Comparison of ENCODE assay signal across 9 cellular contexts in the genomic region with DNA sequence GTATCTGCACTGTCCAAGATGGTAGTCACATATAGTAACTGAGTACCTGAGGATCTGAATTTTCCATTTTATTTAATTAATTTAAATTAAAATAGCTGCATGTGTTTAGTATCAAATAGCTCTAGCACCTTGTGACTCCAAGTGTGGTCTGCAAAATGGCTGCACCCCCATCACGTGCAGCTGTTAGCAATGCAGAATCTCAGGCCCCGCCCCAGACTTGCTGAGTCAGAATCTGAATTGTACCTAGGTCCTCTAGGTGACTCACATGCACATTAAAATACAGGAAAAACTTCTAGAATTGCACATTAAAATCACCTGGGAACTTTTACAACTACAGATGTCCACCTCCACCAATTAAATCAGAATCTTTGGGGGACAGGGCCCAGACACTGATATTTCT. TPM values are rescaled to one million over a fixed set of nuclear protein-coding genes. Genes with fewer than 3 reads are reported as not detected.
A peak's percentile ranks its signal among the peaks of the same experiment; 100 is the strongest.
DNase-seq lines count a peak whose midpoint lies in the region; ATAC-seq and TF ChIP-seq lines count a peak whose summit lies in the region.
"Had no signal": no experiment of that assay in that cellular context is flagged by ENCODE, and none has a peak within 500 bp of the region (broad histone marks: within the 10 kb centered on the region; RNA-seq: fewer than 3 reads in every experiment).

No MANE protein-coding gene starts in this region.

- no peaks in the 10 kb centered on the region for H3K79me2 ChIP-seq in osteoblast (ENCODE audit: insufficient read depth, low read length)

- peaks cover 1% of the 10 kb centered on the region for H3K36me3 ChIP-seq in osteoblast (ENCODE audit: insufficient read depth, low read length)
- no peaks in the 10 kb centered on the region for H3K36me3 ChIP-seq in effector memory CD4-positive, alpha-beta T cell (ENCODE audit: control insufficient read depth, insufficient read depth, low read length)

- TF ChIP-seq CTCF in Calu3 (IDR thresholded peaks at IDR 0.05; ENCODE audit: unreplicated experiment) (no peak), osteoblast (IDR thresholded peaks at IDR 0.05; ENCODE audit: extremely low read depth, low read depth, low read length) (no peak)

- no peaks in the 10 kb centered on the region for H4K20me1 ChIP-seq in osteoblast (ENCODE audit: insufficient read depth, low read length)

- CTCF ChIA-PET in Calu3 (lab: Charles Lee), result interaction anchor here (1.3 kb wide), 1 partner anchor 61 kb away, joined by 3 read pairs; no protein-coding TSS in a partner anchor

- peak overlapping the region; percentile 96 for H3K27ac Mint-ChIP-seq in Calu3 (ENCODE audit: unreplicated experiment)
- H3K27ac Mint-ChIP-seq: progenitor cell of endocrine pancreas had no signal

- no peaks in the 10 kb centered on the region for H3K9me3 Mint-ChIP-seq in Calu3 (ENCODE audit: low read depth, unreplicated experiment)

- H3K27ac ChIP-seq in osteoblast (ENCODE audit: low read depth, low read length), result peak overlapping the region; percentile 85
- H3K27ac ChIP-seq in effector memory CD4-positive, alpha-beta T cell (ENCODE audit: insufficient read depth, low read length, poor library complexity, severe bottlenecking), result no peak overlapping the region

- BruUV-seq in Calu3 (replicated peaks; lab: Mats Ljungman, UMichigan), result no TSS peak

- no peak for ATAC-seq in HG02973 (IDR thresholded peaks at IDR 0.05; ENCODE audit: unreplicated experiment)

- no peak overlapping the region for H3K4me2 ChIP-seq in osteoblast (ENCODE audit: insufficient read depth, low read length)

- peaks cover 73% of the 10 kb centered on the region for H3K4me1 Mint-ChIP-seq in Calu3 (ENCODE audit: low read depth, unreplicated experiment)

- intact Hi-C loops in Calu3 (cut with micrococcal nuclease; ENCODE audit: unreplicated experiment), result no loop called here

- no peak overlapping the region for H3K4me3 Mint-ChIP-seq in Calu3 (ENCODE audit: low read depth, unreplicated experiment)

- H3K9me3 ChIP-seq in osteoblast (ENCODE audit: low read depth, low read length), result no peaks in the 10 kb centered on the region
- no peaks in the 10 kb centered on the region for H3K9me3 ChIP-seq in effector memory CD4-positive, alpha-beta T cell (ENCODE audit: control insufficient read depth, low read length)

- no peaks in the 10 kb centered on the region for H3K27me3 Mint-ChIP-seq in Calu3 (ENCODE audit: unreplicated experiment)
- H3K27me3 Mint-ChIP-seq: progenitor cell of endocrine pancreas had no signal

- DNase-seq in Calu3 (peak; percentile 81), NCI-H69 (lab: John Stamatoyannopoulos, UW) (peak; percentile 49), osteoblast (ENCODE audit: insufficient read length, low spot score, missing footprints) (no peak), NAMALWA (ENCODE audit: low spot score) (no peak), HuH-7.5 (ENCODE audit: low spot score) (no peak)
- DNase-seq in activated naive CD4-positive, alpha-beta T cell treated with anti-CD3 and anti-CD28 coated beads, Interleukin-2, amount 50 U/mL, for 16 hours, result peak; percentile 66
- DNase-seq in effector memory CD4-positive, alpha-beta T cell, result no peak

- peaks cover 77% of the 10 kb centered on the region for H3K4me1 ChIP-seq in osteoblast (ENCODE audit: insufficient read depth, low read length)
- no peaks in the 10 kb centered on the region for H3K4me1 ChIP-seq in effector memory CD4-positive, alpha-beta T cell (ENCODE audit: control insufficient read depth, insufficient read depth, low read length, poor library complexity, severe bottlenecking)

- H2AFZ ChIP-seq in osteoblast (ENCODE audit: low read length), result no peak overlapping the region

- no peaks in the 10 kb centered on the region for H3K27me3 ChIP-seq in osteoblast (ENCODE audit: insufficient read depth, low read length)
- H3K27me3 ChIP-seq in effector memory CD4-positive, alpha-beta T cell (replicated peaks; ENCODE audit: control insufficient read depth, insufficient read depth, low read length, poor library complexity, severe bottlenecking), result no peaks in the 10 kb centered on the region

- H3K4me3 ChIP-seq in osteoblast (ENCODE audit: insufficient read depth, low read length), result no peak overlapping the region
- no peak overlapping the region for H3K4me3 ChIP-seq in effector memory CD4-positive, alpha-beta T cell (ENCODE audit: insufficient read depth, low read depth, low read length, poor library complexity, severe bottlenecking)

- peaks cover 20% of the 10 kb centered on the region for H3K36me3 Mint-ChIP-seq in Calu3 (ENCODE audit: insufficient read depth, unreplicated experiment)

RNA-seq across cellular contexts. Expression of gene FAM83C, which starts 19.2 kb away (rescaled TPM):
- total RNA-seq in Calu3 (2022) (0.12 TPM in 1 of 2 replicates, not detected in the other), osteoblast (not detected in 2 replicates)
- total RNA-seq: progenitor cell of endocrine pancreas had no signal

RNA-seq across cellular contexts. Expression of gene EIF6, which starts 26.8 kb away (rescaled TPM):
- total RNA-seq in Calu3 (2022), result 271 and 317 TPM in 2 replicates
- 109 and 121 TPM in 2 replicates for total RNA-seq in osteoblast

RNA-seq across cellular contexts. Expression of gene MMP24OS, which starts 33.5 kb away (rescaled TPM):
- total RNA-seq in Calu3 (2022), result 86.8 and 95.4 TPM in 2 replicates
- 22.1 and 30.9 TPM in 2 replicates for total RNA-seq in osteoblast

Comparison
In these comparisons a context has a peak if more than half of its experiments do, and no peak if none do; other contexts are left out.
1. DNase-seq: peak in Calu3 (single experiment), NCI-H69 (single experiment) and activated naive CD4-positive, alpha-beta T cell treated with anti-CD3 and anti-CD28 coated beads, Interleukin-2, amount 50 U/mL, for 16 hours (single experiment); none in osteoblast (single experiment), effector memory CD4-positive, alpha-beta T cell (0 of 3), NAMALWA (single experiment) and HuH-7.5 (single experiment).